In the genomic region with DNA sequence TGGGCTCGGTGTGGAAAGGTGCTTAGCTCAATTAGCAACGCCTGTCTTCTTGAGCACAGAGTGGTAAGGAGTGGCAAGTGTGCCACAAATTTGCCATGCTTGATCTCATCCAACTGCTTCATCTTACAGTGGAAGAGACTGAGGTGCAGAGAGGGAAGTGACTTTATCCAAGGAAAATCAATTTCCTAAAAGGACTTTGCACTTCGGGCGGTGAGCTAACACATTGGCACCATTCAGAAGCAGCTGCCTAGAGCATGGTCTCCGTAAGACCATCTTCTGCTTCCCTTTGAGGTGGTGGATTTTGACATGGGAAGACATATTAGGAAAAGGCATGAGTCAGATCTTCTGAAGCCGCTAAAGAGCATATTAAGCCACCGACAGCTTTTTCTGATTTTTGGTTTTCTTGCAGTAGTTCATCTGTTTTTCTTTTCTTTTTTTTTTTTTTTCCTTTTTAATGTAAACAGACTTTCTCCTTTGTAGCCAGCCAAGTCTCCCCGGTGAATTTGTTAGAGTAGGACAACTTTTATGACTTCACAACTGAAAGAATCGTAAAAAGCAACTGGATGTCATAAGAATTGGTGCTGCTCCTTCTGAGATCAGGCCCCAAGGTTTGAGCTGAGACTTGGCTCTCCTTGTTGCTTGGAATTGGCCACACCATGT, we compare ENCODE assay signal across 1 cellular context.
TF ChIP-seq lines count a peak whose summit lies in the region.

No MANE protein-coding gene starts in this region.

TF ChIP-seq in HepG2, 621 proteins besides CTCF, POLR2A, EP300 and RAD21 (continued from another document):
- TF ChIP-seq, protein P1, sequence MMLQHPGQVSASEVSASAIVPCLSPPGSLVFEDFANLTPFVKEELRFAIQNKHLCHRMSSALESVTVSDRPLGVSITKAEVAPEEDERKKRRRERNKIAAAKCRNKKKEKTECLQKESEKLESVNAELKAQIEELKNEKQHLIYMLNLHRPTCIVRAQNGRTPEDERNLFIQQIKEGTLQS (CRISPR knock-in tag; IDR thresholded peaks at IDR 0.05): no peak
- peak; percentile 99 for TF ChIP-seq BCL6 (CRISPR knock-in tag; IDR thresholded peaks at IDR 0.05)
- TF ChIP-seq FOSL2 (CRISPR knock-in tag; IDR thresholded peaks at IDR 0.05): 0 out of 2 replicates have a peak, but pooled peaks have one; percentile 5
- no peak for TF ChIP-seq ZNF101 (CRISPR knock-in tag; IDR thresholded peaks at IDR 0.05; ENCODE audit: borderline replicate concordance, low read depth)
- TF ChIP-seq, protein P2, sequence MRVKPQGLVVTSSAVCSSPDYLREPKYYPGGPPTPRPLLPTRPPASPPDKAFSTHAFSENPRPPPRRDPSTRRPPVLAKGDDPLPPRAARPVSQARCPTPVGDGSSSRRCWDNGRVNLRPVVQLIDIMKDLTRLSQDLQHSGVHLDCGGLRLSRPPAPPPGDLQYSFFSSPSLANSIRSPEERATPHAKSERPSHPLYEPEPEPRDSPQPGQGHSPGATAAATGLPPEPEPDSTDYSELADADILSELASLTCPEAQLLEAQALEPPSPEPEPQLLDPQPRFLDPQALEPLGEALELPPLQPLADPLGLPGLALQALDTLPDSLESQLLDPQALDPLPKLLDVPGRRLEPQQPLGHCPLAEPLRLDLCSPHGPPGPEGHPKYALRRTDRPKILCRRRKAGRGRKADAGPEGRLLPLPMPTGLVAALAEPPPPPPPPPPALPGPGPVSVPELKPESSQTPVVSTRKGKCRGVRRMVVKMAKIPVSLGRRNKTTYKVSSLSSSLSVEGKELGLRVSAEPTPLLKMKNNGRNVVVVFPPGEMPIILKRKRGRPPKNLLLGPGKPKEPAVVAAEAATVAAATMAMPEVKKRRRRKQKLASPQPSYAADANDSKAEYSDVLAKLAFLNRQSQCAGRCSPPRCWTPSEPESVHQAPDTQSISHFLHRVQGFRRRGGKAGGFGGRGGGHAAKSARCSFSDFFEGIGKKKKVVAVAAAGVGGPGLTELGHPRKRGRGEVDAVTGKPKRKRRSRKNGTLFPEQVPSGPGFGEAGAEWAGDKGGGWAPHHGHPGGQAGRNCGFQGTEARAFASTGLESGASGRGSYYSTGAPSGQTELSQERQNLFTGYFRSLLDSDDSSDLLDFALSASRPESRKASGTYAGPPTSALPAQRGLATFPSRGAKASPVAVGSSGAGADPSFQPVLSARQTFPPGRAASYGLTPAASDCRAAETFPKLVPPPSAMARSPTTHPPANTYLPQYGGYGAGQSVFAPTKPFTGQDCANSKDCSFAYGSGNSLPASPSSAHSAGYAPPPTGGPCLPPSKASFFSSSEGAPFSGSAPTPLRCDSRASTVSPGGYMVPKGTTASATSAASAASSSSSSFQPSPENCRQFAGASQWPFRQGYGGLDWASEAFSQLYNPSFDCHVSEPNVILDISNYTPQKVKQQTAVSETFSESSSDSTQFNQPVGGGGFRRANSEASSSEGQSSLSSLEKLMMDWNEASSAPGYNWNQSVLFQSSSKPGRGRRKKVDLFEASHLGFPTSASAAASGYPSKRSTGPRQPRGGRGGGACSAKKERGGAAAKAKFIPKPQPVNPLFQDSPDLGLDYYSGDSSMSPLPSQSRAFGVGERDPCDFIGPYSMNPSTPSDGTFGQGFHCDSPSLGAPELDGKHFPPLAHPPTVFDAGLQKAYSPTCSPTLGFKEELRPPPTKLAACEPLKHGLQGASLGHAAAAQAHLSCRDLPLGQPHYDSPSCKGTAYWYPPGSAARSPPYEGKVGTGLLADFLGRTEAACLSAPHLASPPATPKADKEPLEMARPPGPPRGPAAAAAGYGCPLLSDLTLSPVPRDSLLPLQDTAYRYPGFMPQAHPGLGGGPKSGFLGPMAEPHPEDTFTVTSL (CRISPR knock-in tag; IDR thresholded peaks at IDR 0.05; ENCODE audit: borderline replicate concordance): no peak
- TF ChIP-seq SKI (IDR thresholded peaks at IDR 0.05; ENCODE audit: partially characterized antibody): no peak
- 0 out of 2 replicates have a peak, but pooled peaks have one; percentile 19 for TF ChIP-seq HMG20A (CRISPR knock-in tag; IDR thresholded peaks at IDR 0.05; ENCODE audit: borderline replicate concordance)
- no peak for TF ChIP-seq ZNF235 (CRISPR knock-in tag; IDR thresholded peaks at IDR 0.05; ENCODE audit: borderline replicate concordance)
- TF ChIP-seq ELF3 (CRISPR knock-in tag; IDR thresholded peaks at IDR 0.05): 0 out of 2 replicates have a peak, but pooled peaks have one; percentile 20
- no peak for TF ChIP-seq SMARCC2 (IDR thresholded peaks at IDR 0.05)
- TF ChIP-seq ZC3H4 (CRISPR knock-in tag; IDR thresholded peaks at IDR 0.05; ENCODE audit: borderline replicate concordance): no peak
- TF ChIP-seq HNF4G (IDR thresholded peaks at IDR 0.05; ENCODE audit: borderline replicate concordance, low read depth, low read length): peak; percentile 18; the same call in 1 of the 2 replicates
- TF ChIP-seq HNF4G (CRISPR knock-in tag; IDR thresholded peaks at IDR 0.05; ENCODE audit: borderline replicate concordance, low read depth): no peak
- no peak for TF ChIP-seq GTF3A (CRISPR knock-in tag; conservative IDR thresholded peaks at IDR 0.05)
- no peak for TF ChIP-seq PITX1 (CRISPR knock-in tag; IDR thresholded peaks at IDR 0.05)
- TF ChIP-seq POLR2AphosphoS5 (IDR thresholded peaks at IDR 0.05; ENCODE audit: low read depth, low read length): no peak
- TF ChIP-seq, protein P3, sequence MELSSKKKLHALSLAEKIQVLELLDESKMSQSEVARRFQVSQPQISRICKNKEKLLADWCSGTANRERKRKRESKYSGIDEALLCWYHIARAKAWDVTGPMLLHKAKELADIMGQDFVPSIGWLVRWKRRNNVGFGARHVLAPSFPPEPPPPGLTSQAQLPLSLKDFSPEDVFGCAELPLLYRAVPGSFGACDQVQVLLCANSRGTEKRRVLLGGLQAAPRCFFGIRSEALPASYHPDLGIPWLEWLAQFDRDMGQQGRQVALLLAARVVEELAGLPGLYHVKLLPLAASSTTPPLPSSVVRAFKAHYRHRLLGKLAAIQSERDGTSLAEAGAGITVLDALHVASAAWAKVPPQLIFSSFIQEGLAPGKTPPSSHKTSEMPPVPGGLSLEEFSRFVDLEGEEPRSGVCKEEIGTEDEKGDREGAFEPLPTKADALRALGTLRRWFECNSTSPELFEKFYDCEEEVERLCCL (CRISPR knock-in tag; IDR thresholded peaks at IDR 0.05; ENCODE audit: borderline replicate concordance): no peak
